ENCODE assay signal across 9 cellular contexts in genomic region chr3:183884437-183885296, GRCh38. TPM values are rescaled to one million over a fixed set of nuclear protein-coding genes. Genes with fewer than 3 reads are reported as not detected.
DNase-seq lines count a peak whose midpoint lies in the region; ATAC-seq, FAIRE-seq and TF ChIP-seq lines count a peak whose summit lies in the region.
"Had no signal": no experiment of that assay in that cellular context is flagged by ENCODE, and none has a peak within 500 bp of the region (broad histone marks: within the 10 kb centered on the region; RNA-seq: fewer than 3 reads in every experiment).

A gene with protein sequence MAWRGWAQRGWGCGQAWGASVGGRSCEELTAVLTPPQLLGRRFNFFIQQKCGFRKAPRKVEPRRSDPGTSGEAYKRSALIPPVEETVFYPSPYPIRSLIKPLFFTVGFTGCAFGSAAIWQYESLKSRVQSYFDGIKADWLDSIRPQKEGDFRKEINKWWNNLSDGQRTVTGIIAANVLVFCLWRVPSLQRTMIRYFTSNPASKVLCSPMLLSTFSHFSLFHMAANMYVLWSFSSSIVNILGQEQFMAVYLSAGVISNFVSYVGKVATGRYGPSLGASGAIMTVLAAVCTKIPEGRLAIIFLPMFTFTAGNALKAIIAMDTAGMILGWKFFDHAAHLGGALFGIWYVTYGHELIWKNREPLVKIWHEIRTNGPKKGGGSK (minus strand): TSS chr3:183884880. CDS start chr3:183884846, 34 bp downstream.

- intact Hi-C loops in kidney (cut with DNase I): no loop called here

- ATAC-seq in GM19035 (IDR thresholded peaks at IDR 0.05; ENCODE audit: unreplicated experiment): peak; percentile 100
- ATAC-seq in HG03354 (IDR thresholded peaks at IDR 0.05; ENCODE audit: poor library complexity, severe bottlenecking, unreplicated experiment): peak; percentile 99
- ATAC-seq in activated CD4-positive, CD25-positive, alpha-beta regulatory T cell treated with anti-CD3 and anti-CD28 coated beads, Interleukin-2, amount 50 U/mL, for 24 hours: peak; percentile 100

- peak within 1 kb of the TSS; percentile 71 to 94 for H3K9ac ChIP-seq in kidney (ENCODE audit: low read length in 2 of 2)

- H3K27ac ChIP-seq in kidney (ENCODE audit: low read depth in 2 of 2, low read length in 2 of 2): peak within 1 kb of the TSS; percentile 71

- peak; percentile 97 for TF ChIP-seq CTCF in kidney (IDR thresholded peaks at IDR 0.05; ENCODE audit: borderline replicate concordance, extremely low read depth, insufficient read depth)

- DNase-seq in AML-193 (lab: John Stamatoyannopoulos, UW) (peak; percentile 97 to 98), NCI-H446 (lab: John Stamatoyannopoulos, UW) (peak; percentile 80 to 96), cerebellar cortex (ENCODE audit: low spot score) (peak; percentile 94), kidney (peak; percentile 98)
- DNase-seq in stimulated activated CD4-positive, alpha-beta T cell treated with anti-CD3 and anti-CD28 coated beads, Interleukin-15, amount 100 ng/mL, for 24 hours: peak; percentile 98

- peaks cover 5 to 12% of the 10 kb centered on the region in 2 donors for H3K4me1 ChIP-seq in kidney (ENCODE audit: control insufficient read depth in 1 of 2, insufficient read depth in 1 of 2, low read depth in 1 of 2, low read length in 2 of 2)

- no peaks in the 10 kb centered on the region for H3K9me3 ChIP-seq in kidney (ENCODE audit: control insufficient read depth in 1 of 2, low read length in 2 of 2)

- FAIRE-seq in kidney (lab: Jason Lieb, UNC): no peak
- FAIRE-seq: islet of Langerhans had no signal

- no peaks in the 10 kb centered on the region for H3K36me3 ChIP-seq in kidney (ENCODE audit: control insufficient read depth in 1 of 2, insufficient read depth in 2 of 2, low read length in 2 of 2)

- peak within 1 kb of the TSS; percentile 86 to 91 for H3K4me3 ChIP-seq in kidney (ENCODE audit: low read length in 2 of 2)

RNA-seq across cellular contexts. Expression of the gene that starts here (rescaled TPM):
- total RNA-seq in kidney: 70.2 TPM
- polyA plus RNA-seq in kidney (ENCODE audit: insufficient read depth, low read depth, low replicate concordance): 88.8 TPM

Comparison
In these comparisons a context has a peak if more than half of its experiments do, and no peak if none do; other contexts are left out.
1. Peak in every context shown above with its lines: DNase-seq, ATAC-seq, H3K4me3 ChIP-seq and H3K27ac ChIP-seq.